8 cellular contexts compared by ENCODE assay signal in genomic region chr2:60671971-60672370, GRCh38.
"Had no signal": no experiment of that assay in that cellular context is flagged by ENCODE, and none has a peak within 500 bp of the region (broad histone marks: within the 10 kb centered on the region; RNA-seq: fewer than 3 reads in every experiment).

No MANE protein-coding gene starts in this region.

- DNase-seq: GM23248, H9, HCEC 1CT, KBM-7 had no signal

- H3K36me3 Mint-ChIP-seq: IgD-negative memory B cell had no signal

- H3K9ac ChIP-seq: GM23248, KMS-11 had no signal

- H3K4me3 Mint-ChIP-seq: H9, IgD-negative memory B cell had no signal

- H3K4me2 ChIP-seq: KMS-11 had no signal

- H2AFZ ChIP-seq: GM23248 had no signal

- H3K9me3 Mint-ChIP-seq: H9, IgD-negative memory B cell had no signal

- ATAC-seq: HepG2 had no signal

- H3K4me3 ChIP-seq: GM23248 had no signal

- H3K27ac Mint-ChIP-seq: H9, IgD-negative memory B cell had no signal

- H3K27me3 Mint-ChIP-seq: IgD-negative memory B cell had no signal

- H3K27ac ChIP-seq: GM23248, HL-60, KMS-11 had no signal
